1 cellular context compared by ENCODE assay signal in the genomic region with DNA sequence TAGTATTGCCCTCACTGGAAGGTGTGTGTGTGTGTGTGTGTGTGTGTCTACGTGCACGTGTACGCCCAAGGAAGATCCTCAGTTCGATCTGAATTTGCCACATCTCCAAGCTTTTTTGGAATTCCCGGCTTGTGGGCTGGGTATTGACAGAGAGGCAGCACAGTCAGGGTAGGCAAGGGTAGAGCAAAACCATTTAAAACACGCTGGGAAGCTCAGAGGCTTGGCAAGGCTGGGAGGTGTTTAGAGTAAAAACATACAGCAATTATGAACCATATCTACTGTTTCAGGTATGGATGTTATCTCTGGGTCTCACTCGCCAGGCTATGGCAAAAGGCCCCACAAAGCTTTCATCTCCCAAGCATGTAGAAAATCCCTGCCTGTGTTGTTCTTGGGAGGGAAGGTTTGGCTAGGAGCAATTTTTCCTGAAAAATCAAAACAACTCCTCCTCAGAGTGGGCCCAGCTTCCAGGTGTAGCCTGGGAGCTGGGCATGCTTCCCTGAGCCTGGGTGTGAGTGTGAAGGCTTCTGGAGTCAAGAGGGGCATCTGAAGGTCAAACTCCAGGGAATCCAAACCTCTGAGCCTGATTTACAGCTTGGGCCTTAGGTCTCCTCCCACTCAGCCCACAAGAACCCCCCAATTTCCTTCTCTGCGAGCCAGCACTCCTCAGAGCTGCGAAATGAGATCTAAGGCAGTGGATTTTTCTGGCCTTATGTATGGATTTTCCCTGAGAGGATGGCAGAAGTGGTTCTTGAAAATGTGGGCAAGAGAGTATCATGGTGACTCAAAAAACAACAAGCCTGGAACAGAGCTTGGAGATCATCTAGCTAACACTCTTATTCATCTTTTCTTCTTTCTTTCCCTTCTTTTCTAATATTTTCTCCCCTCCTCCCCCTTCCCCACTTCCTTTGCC.
TF ChIP-seq lines count a peak whose summit lies in the region.

No MANE protein-coding gene starts in this region.

TF ChIP-seq in IMR-90, 13 proteins besides CTCF, POLR2A, EP300 and RAD21:
- TF ChIP-seq BHLHE40 (IDR thresholded peaks at IDR 0.05; ENCODE audit: low read depth, low read length) (no peak), RFX5 (IDR thresholded peaks at IDR 0.05; ENCODE audit: low read depth, low read length) (no peak), RCOR1 (IDR thresholded peaks at IDR 0.05; ENCODE audit: insufficient replicate concordance, low read length) (no peak), MXI1 (IDR thresholded peaks at IDR 0.05; ENCODE audit: borderline replicate concordance, low read depth, low read length) (no peak), NFE2L2 (IDR thresholded peaks at IDR 0.05; ENCODE audit: low read depth, low read length) (no peak), SMC3 (IDR thresholded peaks at IDR 0.05; ENCODE audit: low read depth, low read length) (no peak), MAFK (IDR thresholded peaks at IDR 0.05; ENCODE audit: low read depth, low read length) (no peak), CEBPB (IDR thresholded peaks at IDR 0.05; ENCODE audit: low read depth, low read length) (no peak), CHD1 (IDR thresholded peaks at IDR 0.05; ENCODE audit: low read depth, low read length) (no peak), FOS (IDR thresholded peaks at IDR 0.05; ENCODE audit: low read depth, low read length) (no peak), MAZ (IDR thresholded peaks at IDR 0.05; ENCODE audit: borderline replicate concordance, low read depth, low read length) (no peak)
- TF ChIP-seq, protein P1, sequence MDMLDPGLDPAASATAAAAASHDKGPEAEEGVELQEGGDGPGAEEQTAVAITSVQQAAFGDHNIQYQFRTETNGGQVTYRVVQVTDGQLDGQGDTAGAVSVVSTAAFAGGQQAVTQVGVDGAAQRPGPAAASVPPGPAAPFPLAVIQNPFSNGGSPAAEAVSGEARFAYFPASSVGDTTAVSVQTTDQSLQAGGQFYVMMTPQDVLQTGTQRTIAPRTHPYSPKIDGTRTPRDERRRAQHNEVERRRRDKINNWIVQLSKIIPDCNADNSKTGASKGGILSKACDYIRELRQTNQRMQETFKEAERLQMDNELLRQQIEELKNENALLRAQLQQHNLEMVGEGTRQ (IDR thresholded peaks at IDR 0.05; ENCODE audit: low read depth, low read length): no peak
- TF ChIP-seq, protein P2, sequence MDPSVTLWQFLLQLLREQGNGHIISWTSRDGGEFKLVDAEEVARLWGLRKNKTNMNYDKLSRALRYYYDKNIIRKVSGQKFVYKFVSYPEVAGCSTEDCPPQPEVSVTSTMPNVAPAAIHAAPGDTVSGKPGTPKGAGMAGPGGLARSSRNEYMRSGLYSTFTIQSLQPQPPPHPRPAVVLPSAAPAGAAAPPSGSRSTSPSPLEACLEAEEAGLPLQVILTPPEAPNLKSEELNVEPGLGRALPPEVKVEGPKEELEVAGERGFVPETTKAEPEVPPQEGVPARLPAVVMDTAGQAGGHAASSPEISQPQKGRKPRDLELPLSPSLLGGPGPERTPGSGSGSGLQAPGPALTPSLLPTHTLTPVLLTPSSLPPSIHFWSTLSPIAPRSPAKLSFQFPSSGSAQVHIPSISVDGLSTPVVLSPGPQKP (IDR thresholded peaks at IDR 0.05; ENCODE audit: borderline replicate concordance, low read depth, low read length): no peak
